8 cellular contexts compared by ENCODE assay signal in genomic region chr7:156892821-156893706, GRCh38. TPM values are rescaled to one million over a fixed set of nuclear protein-coding genes. Genes with fewer than 3 reads are reported as not detected.
DNase-seq lines count a peak whose midpoint lies in the region; ATAC-seq and TF ChIP-seq lines count a peak whose summit lies in the region.

LMBR1 (minus strand) TSS chr7:156893183; CDS start chr7:156892993, 190 bp downstream.

- no peaks in the 10 kb centered on the region for H3K36me3 ChIP-seq in kidney epithelial cell (ENCODE audit: control insufficient read depth, insufficient read depth, low read length)

- peak within 1 kb of the TSS; percentile 71 for H3K4me3 ChIP-seq in kidney epithelial cell (ENCODE audit: low read depth, low read length)

- ATAC-seq in GM19043 (IDR thresholded peaks at IDR 0.05; ENCODE audit: low read depth, unreplicated experiment) (peak; percentile 69), HG03378 (IDR thresholded peaks at IDR 0.05; ENCODE audit: unreplicated experiment) (peak; percentile 72)

- peak; percentile 47 for TF ChIP-seq CTCF in kidney epithelial cell (IDR thresholded peaks at IDR 0.05; ENCODE audit: insufficient read depth, low read length, poor library complexity, severe bottlenecking)

- H3K27me3 ChIP-seq in kidney epithelial cell (ENCODE audit: control insufficient read depth, insufficient read depth, low read length): no peaks in the 10 kb centered on the region

- peak; percentile 85 to 90 for DNase-seq in AML-193 (lab: John Stamatoyannopoulos, UW)
- DNase-seq in NCI-H460 (ENCODE audit: extremely low read depth, low read depth): peak; percentile 90
- DNase-seq in activated CD4-positive, alpha-beta T cell treated with anti-CD3 and anti-CD28 coated beads for 1 hour: peak; percentile 93
- peak; percentile 97 for DNase-seq in cerebellum (ENCODE audit: low spot score)
- peak; percentile 62 for DNase-seq in kidney epithelial cell (ENCODE audit: low read depth)
- DNase-seq in stimulated activated CD4-positive, alpha-beta T cell treated with anti-CD3 and anti-CD28 coated beads, Interleukin-15, amount 100 ng/mL, for 48 hours (ENCODE audit: low read depth in 2 of 2): peak; percentile 89 to 91

RNA-seq across cellular contexts. Expression of gene LMBR1, which starts in this region (rescaled TPM):
- total RNA-seq in NCI-H460 (2014; rRNA removed; shearing (Covaris generic)): 43.8 and 53.4 TPM in 2 replicates
- polyA plus RNA-seq in NCI-H460 (2014; cell fraction: nucleus; rRNA removed): 40.0 and 43.6 TPM in 2 replicates
- total RNA-seq in cerebellum (149 TPM), kidney epithelial cell (47.3 and 48.7 TPM in 2 replicates)

Comparison
In these comparisons a context has a peak if more than half of its experiments do, and no peak if none do; other contexts are left out.
1. Peak in every context shown above with its lines: DNase-seq, ATAC-seq and H3K4me3 ChIP-seq.